ENCODE assay signal across 18 cellular contexts in genomic region chr6:135871296-135871695, GRCh38. TPM values are rescaled to one million over a fixed set of nuclear protein-coding genes. Genes with fewer than 3 reads are reported as not detected.
A peak's percentile ranks its signal among the peaks of the same experiment; 100 is the strongest.
DNase-seq lines count a peak whose midpoint lies in the region; ATAC-seq, FAIRE-seq and TF ChIP-seq lines count a peak whose summit lies in the region.
"Had no signal": no experiment of that assay in that cellular context is flagged by ENCODE, and none has a peak within 500 bp of the region (broad histone marks: within the 10 kb centered on the region; RNA-seq: fewer than 3 reads in every experiment).

No MANE protein-coding gene starts in this region.

- TF ChIP-seq CTCF in H1 (IDR thresholded peaks at IDR 0.05; ENCODE audit: control extremely low read depth in 1 of 3, insufficient read depth in 1 of 3, low read depth in 1 of 3, low read length in 3 of 3): no peak

- no peak overlapping the region for H3K23ac ChIP-seq in H1 (ENCODE audit: insufficient read length)

- H3K14ac ChIP-seq in H1 (ENCODE audit: insufficient read length): no peak overlapping the region

- H2BK20ac ChIP-seq in H1 (ENCODE audit: low read length): no peak overlapping the region

- intact Hi-C loops in naive thymus-derived CD4-positive, alpha-beta T cell (cut with micrococcal nuclease): loop anchor here (5.0 kb wide), 2 partner anchors 36 to 41 kb away; no protein-coding TSS in a partner anchor

- H3K27me3 ChIP-seq in H1 (replicated peaks in 1 of 4; ENCODE audit: control insufficient read depth in 3 of 4, extremely low read depth in 1 of 4, insufficient read depth in 3 of 4, low read length in 3 of 4): no peaks in the 10 kb centered on the region
- no peaks in the 10 kb centered on the region for H3K27me3 ChIP-seq in naive thymus-derived CD4-positive, alpha-beta T cell (ENCODE audit: control insufficient read depth in 2 of 2, insufficient read depth in 2 of 2, low read length in 2 of 2)
- H3K27me3 ChIP-seq: gastroesophageal sphincter, SJSA1 had no signal

- CTCF ChIA-PET in H1 (lab: Charles Lee; ENCODE audit: partially characterized antibody): interaction anchor here (1.0 to 2.7 kb wide), 3 partner anchors 18 to 39 kb away, joined by 3 to 7 read pairs (median 4); no protein-coding TSS in a partner anchor
- CTCF ChIA-PET in naive thymus-derived CD4-positive, alpha-beta T cell (lab: Charles Lee): no interaction called here

- no peak for TF ChIP-seq RAD21 in H1 (IDR thresholded peaks at IDR 0.05 in 1 of 2, conservative IDR thresholded peaks at IDR 0.05 in 1 of 2; ENCODE audit: low read depth in 2 of 2, low read length in 2 of 2)

- no peak overlapping the region for H3K56ac ChIP-seq in H1 (replicated peaks; ENCODE audit: insufficient read length, low read depth, low read length)

- TF ChIP-seq EP300 in H1 (IDR thresholded peaks at IDR 0.05; ENCODE audit: borderline replicate concordance in 1 of 2, low read depth in 2 of 2, low read length in 2 of 2): no peak

- no peak overlapping the region for H2BK15ac ChIP-seq in H1 (ENCODE audit: low read length)

- no peaks in the 10 kb centered on the region for H3K23me2 ChIP-seq in H1 (ENCODE audit: low read depth, low read length)

- no peak for FAIRE-seq in H1 (lab: Jason Lieb, UNC)
- FAIRE-seq: GM12892, islet of Langerhans had no signal

- H3K9ac ChIP-seq in H1 (replicated peaks in 1 of 4; ENCODE audit: extremely low read depth in 1 of 4, low read depth in 3 of 4, low read length in 3 of 4): no peak overlapping the region

- no peaks in the 10 kb centered on the region for H3K79me1 ChIP-seq in H1 (ENCODE audit: low read depth, low read length)

- H3K4ac ChIP-seq in H1 (replicated peaks; ENCODE audit: insufficient read length, low read depth, low read length): no peak overlapping the region

- H3K9me3 Mint-ChIP-seq in naive thymus-derived CD4-positive, alpha-beta T cell: peaks cover 0 to 3% (median 0%) of the 10 kb centered on the region in 11 donors
- peaks cover 0 to 2% (median 0%) of the 10 kb centered on the region in 9 donors for H3K9me3 Mint-ChIP-seq in naive thymus-derived CD8-positive, alpha-beta T cell
- H3K9me3 Mint-ChIP-seq: activated CD8-positive, alpha-beta T cell treated with anti-CD3 and anti-CD28 coated beads for 36 hours had no signal

- DNase-seq in AG20443 (ENCODE audit: low spot score) (peak; percentile 34), LHCN-M2 (ENCODE audit: low read depth) (peak; percentile 65), H1 (ENCODE audit: low read depth in 1 of 2, low spot score in 2 of 2) (no peak), DMS53 (lab: John Stamatoyannopoulos, UW) (no peak)
- DNase-seq in naive thymus-derived CD4-positive, alpha-beta T cell: no peak
- DNase-seq in naive thymus-derived CD8-positive, alpha-beta T cell: no peak
- DNase-seq: activated CD8-positive, alpha-beta T cell treated with anti-CD3 and anti-CD28 coated beads for 36 hours; NCI-H1048; NCI-H2107; NK-92 treated with Interleukin-12 subunit alpha and Interleukin-12 subunit beta, amount 100 ng/mL, for 24 hours; substantia nigra had no signal

- peak overlapping the region in 7 of 9 donors; percentile 12 to 48 (median 35) for H3K27ac Mint-ChIP-seq in naive thymus-derived CD4-positive, alpha-beta T cell
- peak overlapping the region in 2 of 10 donors; percentile 12 to 64 for H3K27ac Mint-ChIP-seq in naive thymus-derived CD8-positive, alpha-beta T cell
- H3K27ac Mint-ChIP-seq: activated CD8-positive, alpha-beta T cell treated with anti-CD3 and anti-CD28 coated beads for 36 hours; CD14-positive monocyte had no signal

- H3K4me1 Mint-ChIP-seq in naive thymus-derived CD4-positive, alpha-beta T cell: peaks cover 5 to 38% (median 23%) of the 10 kb centered on the region in 7 donors
- peaks cover 8 to 15% (median 10%) of the 10 kb centered on the region in 4 donors for H3K4me1 Mint-ChIP-seq in naive thymus-derived CD8-positive, alpha-beta T cell
- H3K4me1 Mint-ChIP-seq: CD14-positive monocyte had no signal

- H4K91ac ChIP-seq in H1 (replicated peaks; ENCODE audit: insufficient read length, low read length): no peak overlapping the region

- no peaks in the 10 kb centered on the region for H3K9me3 ChIP-seq in H1 (ENCODE audit: insufficient read depth in 2 of 2, low read depth in 1 of 2, low read length in 1 of 2)
- H3K9me3 ChIP-seq in naive thymus-derived CD4-positive, alpha-beta T cell (ENCODE audit: control insufficient read depth in 2 of 3, low read length in 3 of 3): no peaks in the 10 kb centered on the region
- H3K9me3 ChIP-seq: gastroesophageal sphincter, SJSA1 had no signal

- no peak for ATAC-seq in naive thymus-derived CD4-positive, alpha-beta T cell
- ATAC-seq in HG02840 (IDR thresholded peaks at IDR 0.05; ENCODE audit: low FRiP score, unreplicated experiment) (no peak), GM18502 (IDR thresholded peaks at IDR 0.05; ENCODE audit: poor library complexity, unreplicated experiment) (no peak)
- ATAC-seq in naive thymus-derived CD8-positive, alpha-beta T cell: no peak
- ATAC-seq: activated CD8-positive, alpha-beta T cell treated with anti-CD3 and anti-CD28 coated beads for 36 hours; gastroesophageal sphincter had no signal

- no peak overlapping the region for H2BK120ac ChIP-seq in H1 (replicated peaks; ENCODE audit: low read depth, low read length)

- H4K8ac ChIP-seq in H1 (ENCODE audit: extremely low read depth, insufficient read depth, low read length): no peak overlapping the region

- WGBS in H1 (ENCODE audit: extremely low coverage in 1 of 2, insufficient coverage in 1 of 2, insufficient read length in 1 of 2, insufficient replicate concordance in 2 of 2, low coverage in 1 of 2, low lambda C conversion rate in 2 of 2, missing lambda C conversion rate in 1 of 2), 2 experiments: 87% methylated on average over 1 of the region's 1 CpG; no CpG with 5 or more reads in 1 of the 2 experiments

- H3K79me2 ChIP-seq in H1 (ENCODE audit: control insufficient read depth in 1 of 2, insufficient read depth in 2 of 2, low read length in 2 of 2): no peaks in the 10 kb centered on the region

- H4K20me1 ChIP-seq in H1 (replicated peaks in 1 of 2; ENCODE audit: control insufficient read depth in 1 of 2, insufficient read depth in 2 of 2, low read length in 2 of 2): no peaks in the 10 kb centered on the region

- H2BK5ac ChIP-seq in H1 (ENCODE audit: low read depth, low read length): no peak overlapping the region

- TF ChIP-seq POLR2A in H1 (IDR thresholded peaks at IDR 0.05; ENCODE audit: control extremely low read depth in 1 of 2, low read depth in 2 of 2, low read length in 2 of 2): no peak

- POLR2A ChIA-PET in H1 (lab: Charles Lee; ENCODE audit: partially characterized antibody): no interaction called here
- POLR2A ChIA-PET in naive thymus-derived CD4-positive, alpha-beta T cell (lab: Charles Lee): interaction anchor here (1.4 kb wide), 1 partner anchor 15 kb away, joined by 3 read pairs; no protein-coding TSS in a partner anchor
- POLR2A ChIA-PET in naive thymus-derived CD8-positive, alpha-beta T cell (lab: Charles Lee): interaction anchor here (0.6 kb wide), 1 partner anchor 28 kb away, joined by 4 read pairs; no protein-coding TSS in a partner anchor

- H3K36me3 ChIP-seq in H1 (ENCODE audit: control insufficient read depth in 2 of 4, insufficient read depth in 4 of 4, low read length in 3 of 4): no peaks in the 10 kb centered on the region
- no peaks in the 10 kb centered on the region for H3K36me3 ChIP-seq in naive thymus-derived CD4-positive, alpha-beta T cell (ENCODE audit: control insufficient read depth in 2 of 3, insufficient read depth in 3 of 3, low read length in 3 of 3)
- H3K36me3 ChIP-seq: gastroesophageal sphincter, SJSA1 had no signal

- peaks cover 0 to 26% (median 0%) of the 10 kb centered on the region in 5 donors for H3K36me3 Mint-ChIP-seq in naive thymus-derived CD4-positive, alpha-beta T cell
- no peaks in the 10 kb centered on the region for H3K36me3 Mint-ChIP-seq in naive thymus-derived CD8-positive, alpha-beta T cell
- H3K36me3 Mint-ChIP-seq: CD14-positive monocyte had no signal

- H2BK12ac ChIP-seq in H1 (ENCODE audit: low read depth, low read length): no peak overlapping the region

- H3K4me3 Mint-ChIP-seq in naive thymus-derived CD4-positive, alpha-beta T cell: no peak overlapping the region
- H3K4me3 Mint-ChIP-seq in naive thymus-derived CD8-positive, alpha-beta T cell: no peak overlapping the region
- H3K4me3 Mint-ChIP-seq: activated CD8-positive, alpha-beta T cell treated with anti-CD3 and anti-CD28 coated beads for 36 hours; CD14-positive monocyte had no signal

- H4K5ac ChIP-seq in H1 (ENCODE audit: insufficient read length, low read depth, low read length): no peak overlapping the region

- no peak overlapping the region for H2AK5ac ChIP-seq in H1 (ENCODE audit: low read depth, low read length)

- H2AFZ ChIP-seq in H1 (ENCODE audit: low read length): peak overlapping the region; percentile 70; the same call in 1 of the 2 replicates

- no peaks in the 10 kb centered on the region for H3K4me1 ChIP-seq in H1 (replicated peaks in 1 of 4; ENCODE audit: control insufficient read depth in 3 of 4, insufficient read depth in 4 of 4, low read length in 3 of 4)
- H3K4me1 ChIP-seq in naive thymus-derived CD4-positive, alpha-beta T cell (ENCODE audit: control insufficient read depth in 2 of 2, insufficient read depth in 2 of 2, low read length in 2 of 2): no peaks in the 10 kb centered on the region
- H3K4me1 ChIP-seq: gastroesophageal sphincter, SJSA1 had no signal

- H3K4me3 ChIP-seq in H1 (ENCODE audit: extremely low read depth in 1 of 4, insufficient read depth in 2 of 4, low read depth in 3 of 4, low read length in 4 of 4): no peak overlapping the region
- H3K4me3 ChIP-seq in naive thymus-derived CD4-positive, alpha-beta T cell (ENCODE audit: low read length): no peak overlapping the region
- H3K4me3 ChIP-seq: gastroesophageal sphincter, SJSA1 had no signal

- H3K4me2 ChIP-seq in H1 (ENCODE audit: insufficient read depth in 1 of 2, low read depth in 2 of 2, low read length in 2 of 2): no peak overlapping the region

- no peak overlapping the region for H3K27ac ChIP-seq in H1 (ENCODE audit: low read depth, low read length)
- H3K27ac ChIP-seq in naive thymus-derived CD4-positive, alpha-beta T cell (ENCODE audit: low read depth, low read length): no peak overlapping the region
- H3K27ac ChIP-seq: gastroesophageal sphincter, SJSA1 had no signal

- no peaks in the 10 kb centered on the region for H3K27me3 Mint-ChIP-seq in naive thymus-derived CD4-positive, alpha-beta T cell
- H3K27me3 Mint-ChIP-seq in naive thymus-derived CD8-positive, alpha-beta T cell: no peaks in the 10 kb centered on the region
- H3K27me3 Mint-ChIP-seq: activated CD8-positive, alpha-beta T cell treated with anti-CD3 and anti-CD28 coated beads for 36 hours had no signal

- no peak overlapping the region for H3K18ac ChIP-seq in H1 (ENCODE audit: extremely low read depth, low read length)

RNA-seq across cellular contexts. Expression of gene PDE7B, which starts 19.8 kb away (rescaled TPM):
- 1.2 and 1.5 TPM in 2 replicates for total RNA-seq in LHCN-M2 (2014; rRNA removed)
- 0.15 TPM for polyA plus RNA-seq in LHCN-M2 (2012)
- not detected in 2 replicates for total RNA-seq in H1 (2021; fragmentation: NEBNext Ultra II Directional; extraction: Animal tissue kit (Norgen Biotek cat#: 25700))
- polyA plus RNA-seq in H1 (2011; rRNA removed): not detected in 2 replicates
- not detected for polyA plus RNA-seq in H1 (2011; cell fraction: cytosol; rRNA removed)
- not detected for polyA plus RNA-seq in H1 (2011; cell fraction: nucleus; rRNA removed)
- polyA plus RNA-seq in H1 (2012, experiment 1 of 2): not detected in 4 replicates
- not detected for polyA plus RNA-seq in H1 (2012, experiment 2 of 2)
- polyA plus RNA-seq in H1 (2013, experiment 1 of 2): not detected
- 0.02 TPM for polyA plus RNA-seq in H1 (2013, experiment 2 of 2)
- polyA minus RNA-seq in H1 (2011; rRNA and poly(A)+ RNA removed): not detected in 2 replicates
- not detected for polyA minus RNA-seq in H1 (2011; cell fraction: cytosol; rRNA and poly(A)+ RNA removed)
- not detected for polyA minus RNA-seq in H1 (2011; cell fraction: nucleus; rRNA and poly(A)+ RNA removed)
- total RNA-seq in naive thymus-derived CD4-positive, alpha-beta T cell: 10 to 100 TPM in 1 of 5 experiments, 1 to 10 TPM in 2, under 1 TPM in 2; 0.37 to 18.7 (median 1.7) TPM
- under 1 TPM; 0.75 to 0.83 TPM for polyA plus RNA-seq in naive thymus-derived CD4-positive, alpha-beta T cell
- total RNA-seq in naive thymus-derived CD8-positive, alpha-beta T cell: under 1 TPM; 0.44 to 0.49 TPM
- polyA plus RNA-seq in naive thymus-derived CD8-positive, alpha-beta T cell: under 1 TPM; 0.12 to 0.39 (median 0.25) TPM
- total RNA-seq: SJSA1 had no signal

Comparison
In these comparisons a context has a peak if more than half of its experiments do, and no peak if none do; other contexts are left out.
1. DNase-seq: peak in AG20443 (single experiment) and LHCN-M2 (single experiment); none in H1 (0 of 2), naive thymus-derived CD4-positive, alpha-beta T cell (0 of 9), naive thymus-derived CD8-positive, alpha-beta T cell (0 of 10) and DMS53 (single experiment).